Comparison of ENCODE assay signal across 11 cellular contexts in genomic region chr17:49691086-49691676, GRCh38. TPM values are rescaled to one million over a fixed set of nuclear protein-coding genes. Genes with fewer than 3 reads are reported as not detected.
DNase-seq lines count a peak whose midpoint lies in the region; ATAC-seq, FAIRE-seq and TF ChIP-seq lines count a peak whose summit lies in the region.
"Had no signal": no experiment of that assay in that cellular context is flagged by ENCODE, and none has a peak within 500 bp of the region (broad histone marks: within the 10 kb centered on the region; RNA-seq: fewer than 3 reads in every experiment).

No MANE protein-coding gene starts in this region.

- H3K27ac Mint-ChIP-seq in astrocyte (ENCODE audit: unreplicated experiment) (peak overlapping the region; percentile 16), Calu3 (ENCODE audit: unreplicated experiment) (no peak overlapping the region)

- H3K4me1 Mint-ChIP-seq in astrocyte (ENCODE audit: low read depth, unreplicated experiment) = peaks cover 16% of the 10 kb centered on the region
- H3K4me1 Mint-ChIP-seq in Calu3 (ENCODE audit: low read depth, unreplicated experiment) = peaks cover 26% of the 10 kb centered on the region

- DNase-seq in AG08396 (ENCODE audit: low spot score) (peak; percentile 27), astrocyte (ENCODE audit: low read depth) (peak; percentile 83), heart right ventricle (peak in 1 of 2 donors; percentile 74), ovary (peak in 2 of 5 donors; percentile 30 to 47), Calu3 (no peak), NCI-H524 (lab: John Stamatoyannopoulos, UW) (no peak), retina (no peak)
- DNase-seq: NCI-H345 had no signal

- H3K27ac ChIP-seq in astrocyte (ENCODE audit: low read depth, low read length) = peak overlapping the region; percentile 41
- H3K27ac ChIP-seq in heart right ventricle = peak overlapping the region; percentile 57 to 94 (median 90)
- H3K27ac ChIP-seq in ovary = peak overlapping the region; percentile 11 to 48
- H3K27ac ChIP-seq: SJSA1 had no signal

- H3K9me3 Mint-ChIP-seq in astrocyte (ENCODE audit: unreplicated experiment) (peaks cover 2% of the 10 kb centered on the region), Calu3 (ENCODE audit: low read depth, unreplicated experiment) (no peaks in the 10 kb centered on the region)
- H3K9me3 Mint-ChIP-seq: IgD-negative memory B cell had no signal

- TF ChIP-seq POLR2A in ovary (IDR thresholded peaks at IDR 0.05) = no peak

- 33 to 40% methylated on average over 9 of the region's 9 CpGs for WGBS in heart right ventricle, 2 donors
- 38 to 57% (median 52%) methylated on average over 9 of the region's 9 CpGs for WGBS in ovary, 3 donors

- H2AFZ ChIP-seq in astrocyte (ENCODE audit: low read depth, low read length) = no peak overlapping the region

- H3K27me3 Mint-ChIP-seq in astrocyte (ENCODE audit: low read depth, unreplicated experiment) (peaks cover 5% of the 10 kb centered on the region), Calu3 (ENCODE audit: unreplicated experiment) (peaks cover 26% of the 10 kb centered on the region)

- H3K4me3 Mint-ChIP-seq in astrocyte (ENCODE audit: unreplicated experiment) (no peak overlapping the region), Calu3 (ENCODE audit: low read depth, unreplicated experiment) (no peak overlapping the region)
- H3K4me3 Mint-ChIP-seq: IgD-negative memory B cell had no signal

- no peaks in the 10 kb centered on the region for H3K79me2 ChIP-seq in astrocyte (ENCODE audit: insufficient read depth, low read length)

- no TSS peak for BruUV-seq in Calu3 (replicated peaks; lab: Mats Ljungman, UMichigan)

- H3K4me3 ChIP-seq in astrocyte (ENCODE audit: insufficient read depth, low read depth, low read length) (no peak overlapping the region), heart right ventricle (peak overlapping the region in 1 of 10 donors; percentile 10), ovary (no peak overlapping the region)
- H3K4me3 ChIP-seq: SJSA1 had no signal

- TF ChIP-seq CTCF in astrocyte (IDR thresholded peaks at IDR 0.05; ENCODE audit: insufficient read depth, low read depth, low read length) (no peak), heart right ventricle (IDR thresholded peaks at IDR 0.05) (no peak), ovary (IDR thresholded peaks at IDR 0.05) (no peak), Calu3 (IDR thresholded peaks at IDR 0.05; ENCODE audit: unreplicated experiment) (no peak)

- peak overlapping the region; percentile 28 for H3K9ac ChIP-seq in astrocyte (ENCODE audit: low read length)

- H3K36me3 ChIP-seq in astrocyte (ENCODE audit: insufficient read depth, low read length) (no peaks in the 10 kb centered on the region), heart right ventricle (no peaks in the 10 kb centered on the region), ovary (no peaks in the 10 kb centered on the region)
- H3K36me3 ChIP-seq: SJSA1 had no signal

- no peak for FAIRE-seq in astrocyte (lab: Jason Lieb, UNC)

- CTCF ChIA-PET in Calu3 (lab: Charles Lee) = interaction anchor here (1.0 to 1.2 kb wide), 2 partner anchors 17 to 124 kb away, joined by 4 to 6 read pairs; no protein-coding TSS in a partner anchor

- H3K27me3 ChIP-seq in astrocyte (ENCODE audit: insufficient read depth, low read length) (no peaks in the 10 kb centered on the region), heart right ventricle (no peaks in the 10 kb centered on the region), ovary (no peaks in the 10 kb centered on the region)
- H3K27me3 ChIP-seq: SJSA1 had no signal

- H3K36me3 Mint-ChIP-seq in astrocyte (ENCODE audit: low read depth, unreplicated experiment) (no peaks in the 10 kb centered on the region), Calu3 (ENCODE audit: insufficient read depth, unreplicated experiment) (no peaks in the 10 kb centered on the region)

- ATAC-seq in heart right ventricle (peak; percentile 52 to 90 (median 82)), SK-N-SH treated with all-trans-retinoic acid at 6 μM for 48 hours (no peak)

- H3K9me3 ChIP-seq in astrocyte (ENCODE audit: insufficient read depth, low read depth, low read length) (no peaks in the 10 kb centered on the region), heart right ventricle (no peaks in the 10 kb centered on the region), ovary (no peaks in the 10 kb centered on the region)
- H3K9me3 ChIP-seq: SJSA1 had no signal

- H3K4me2 ChIP-seq in astrocyte (ENCODE audit: low read length) = peak overlapping the region; percentile 0

- H3K4me1 ChIP-seq in astrocyte (ENCODE audit: insufficient read depth, low read length) = peaks cover 5% of the 10 kb centered on the region
- peaks cover 5 to 68% (median 40%) of the 10 kb centered on the region in 9 donors for H3K4me1 ChIP-seq in heart right ventricle
- peaks cover 3% of the 10 kb centered on the region for H3K4me1 ChIP-seq in ovary (ENCODE audit: insufficient read depth)

- intact Hi-C loops in heart right ventricle (cut with DNase I) = loop anchor here in 2 of 10 donors (5.0 kb wide), 1 partner anchor 74 kb away; no protein-coding TSS in a partner anchor
- intact Hi-C loops in ovary (cut with DNase I) = no loop called here
- intact Hi-C loops in Calu3 (cut with micrococcal nuclease; ENCODE audit: unreplicated experiment) = loop anchor here (10.0 kb wide), 1 partner anchor 256 kb away; no protein-coding TSS in a partner anchor

- H4K20me1 ChIP-seq in astrocyte (ENCODE audit: insufficient read depth, low read length) = no peaks in the 10 kb centered on the region

- TF ChIP-seq EP300 in ovary (IDR thresholded peaks at IDR 0.05) = peak; percentile 23

TF ChIP-seq in SK-N-SH treated with all-trans-retinoic acid at 6 μM for 48 hours, 23 proteins besides CTCF, POLR2A, EP300 and RAD21:
- TF ChIP-seq ZNF565 (CRISPR knock-in tag; conservative IDR thresholded peaks at IDR 0.05; ENCODE audit: low read depth) (no peak), ISL1 (CRISPR knock-in tag; IDR thresholded peaks at IDR 0.05) (no peak), ZC3H10 (CRISPR knock-in tag; IDR thresholded peaks at IDR 0.05) (no peak), TSHZ2 (CRISPR knock-in tag; IDR thresholded peaks at IDR 0.05) (no peak), PATZ1 (CRISPR knock-in tag; IDR thresholded peaks at IDR 0.05; ENCODE audit: borderline replicate concordance) (no peak), ZNF8 (CRISPR knock-in tag; IDR thresholded peaks at IDR 0.05) (no peak), TOX (CRISPR knock-in tag; IDR thresholded peaks at IDR 0.05; ENCODE audit: borderline replicate concordance) (no peak), ESRRG (CRISPR knock-in tag; IDR thresholded peaks at IDR 0.05) (no peak)
TF ChIP-seq in SK-N-SH treated with all-trans-retinoic acid at 6 μM for 48 hours: peak in this region for 0.

RNA-seq across cellular contexts. Expression of gene SPOP, which starts 13.3 kb away (rescaled TPM):
- 46.6 and 48.6 TPM in 2 replicates for total RNA-seq in astrocyte
- 10 to 100 TPM; 39.8 to 79.9 (median 67.7) TPM for total RNA-seq in heart right ventricle
- polyA plus RNA-seq in heart right ventricle = 10 to 100 TPM; 42.4 to 44.5 TPM
- 10 to 100 TPM; 47.9 to 87.3 (median 76.1) TPM for total RNA-seq in ovary
- polyA plus RNA-seq in ovary = 10 to 100 TPM; 44.5 to 75.4 TPM
- total RNA-seq in Calu3 (2022) = 79.0 and 79.9 TPM in 2 replicates

RNA-seq across cellular contexts. Expression of gene SLC35B1, which starts 16.6 kb away (rescaled TPM):
- total RNA-seq in astrocyte = 54.3 and 61.1 TPM in 2 replicates
- total RNA-seq in heart right ventricle = 10 to 100 TPM; 60.5 to 92.4 (median 69.1) TPM
- polyA plus RNA-seq in heart right ventricle = 100 to 1,000 TPM in 1 of 2 donors, 10 to 100 TPM in 1; 68.8 to 146 TPM
- total RNA-seq in ovary = 10 to 100 TPM; 22.9 to 53.3 (median 28.8) TPM
- 10 to 100 TPM; 20.9 to 41.0 TPM for polyA plus RNA-seq in ovary
- 117 and 127 TPM in 2 replicates for total RNA-seq in Calu3 (2022)

Comparison
In these comparisons a context has a peak if more than half of its experiments do, and no peak if none do; other contexts are left out.
1. DNase-seq: peak in AG08396 (single experiment) and astrocyte (single experiment); none in Calu3 (single experiment), NCI-H524 (0 of 2) and retina (single experiment).
2. H3K27ac ChIP-seq: peak in every context shown above with its lines; median percentile 90 in heart right ventricle; 41 in astrocyte; 30 in ovary.